2 cellular contexts compared by ENCODE assay signal in genomic region chr1:225441314-225442119, GRCh38.
TF ChIP-seq lines count a peak whose summit lies in the region.

No MANE protein-coding gene starts in this region.

TF ChIP-seq in SK-N-SH, 30 proteins besides CTCF, POLR2A, EP300 and RAD21 (continued from another document):
- TF ChIP-seq REST (IDR thresholded peaks at IDR 0.05; ENCODE audit: low read depth, low read length) (no peak), GABPA (IDR thresholded peaks at IDR 0.05; ENCODE audit: low read depth) (no peak), TCF12 (IDR thresholded peaks at IDR 0.05) (no peak), TEAD4 (IDR thresholded peaks at IDR 0.05; ENCODE audit: borderline replicate concordance, insufficient read depth) (no peak), SIN3A (IDR thresholded peaks at IDR 0.05; ENCODE audit: borderline replicate concordance, low read depth, low read length) (no peak), FOSL2 (IDR thresholded peaks at IDR 0.05; ENCODE audit: borderline replicate concordance, low read depth) (no peak)
- TF ChIP-seq, protein P1, sequence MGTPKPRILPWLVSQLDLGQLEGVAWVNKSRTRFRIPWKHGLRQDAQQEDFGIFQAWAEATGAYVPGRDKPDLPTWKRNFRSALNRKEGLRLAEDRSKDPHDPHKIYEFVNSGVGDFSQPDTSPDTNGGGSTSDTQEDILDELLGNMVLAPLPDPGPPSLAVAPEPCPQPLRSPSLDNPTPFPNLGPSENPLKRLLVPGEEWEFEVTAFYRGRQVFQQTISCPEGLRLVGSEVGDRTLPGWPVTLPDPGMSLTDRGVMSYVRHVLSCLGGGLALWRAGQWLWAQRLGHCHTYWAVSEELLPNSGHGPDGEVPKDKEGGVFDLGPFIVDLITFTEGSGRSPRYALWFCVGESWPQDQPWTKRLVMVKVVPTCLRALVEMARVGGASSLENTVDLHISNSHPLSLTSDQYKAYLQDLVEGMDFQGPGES (IDR thresholded peaks at IDR 0.05; ENCODE audit: low read depth, low read length) = no peak

TF ChIP-seq in SK-N-SH treated with all-trans-retinoic acid at 6 μM for 48 hours, 23 proteins besides CTCF, POLR2A, EP300 and RAD21 (continued from another document):
- TF ChIP-seq CSDC2 (CRISPR knock-in tag; IDR thresholded peaks at IDR 0.05) (no peak), BACH2 (CRISPR knock-in tag; IDR thresholded peaks at IDR 0.05; ENCODE audit: borderline replicate concordance) (no peak), SNAI2 (CRISPR knock-in tag; IDR thresholded peaks at IDR 0.05) (no peak), CSRNP3 (CRISPR knock-in tag; IDR thresholded peaks at IDR 0.05) (no peak), ZFP30 (CRISPR knock-in tag; IDR thresholded peaks at IDR 0.05) (no peak), ISL1 (CRISPR knock-in tag; IDR thresholded peaks at IDR 0.05) (no peak), PPARA (CRISPR knock-in tag; IDR thresholded peaks at IDR 0.05; ENCODE audit: borderline replicate concordance) (no peak), ZNF565 (CRISPR knock-in tag; conservative IDR thresholded peaks at IDR 0.05; ENCODE audit: low read depth) (no peak), ZC3H10 (CRISPR knock-in tag; IDR thresholded peaks at IDR 0.05) (no peak)
